Comparison of ENCODE assay signal across 8 cellular contexts in genomic region chr15:74134387-74135027, GRCh38. TPM values are rescaled to one million over a fixed set of nuclear protein-coding genes. Genes with fewer than 3 reads are reported as not detected.
DNase-seq lines count a peak whose midpoint lies in the region; ATAC-seq and TF ChIP-seq lines count a peak whose summit lies in the region.

No MANE protein-coding gene starts in this region.

- H3K27me3 Mint-ChIP-seq in HFFc6 (ENCODE audit: insufficient read depth): peaks cover 44% of the 10 kb centered on the region
- H3K27me3 Mint-ChIP-seq in mesothelial cell of epicardium (ENCODE audit: low read depth): peaks cover 96% of the 10 kb centered on the region
- peaks cover 93 to 96% (median 94%) of the 10 kb centered on the region in 3 donors for H3K27me3 Mint-ChIP-seq in CD14-positive monocyte (ENCODE audit: low read depth in 3 of 3)

- H3K27ac Mint-ChIP-seq in HFFc6: no peak overlapping the region
- H3K27ac Mint-ChIP-seq in mesothelial cell of epicardium: no peak overlapping the region
- no peak overlapping the region for H3K27ac Mint-ChIP-seq in CD14-positive monocyte

- H3K4me3 Mint-ChIP-seq in HFFc6 (no peak overlapping the region), mesothelial cell of epicardium (peak overlapping the region; percentile 15), CD14-positive monocyte (peak overlapping the region in 1 of 2 donors; percentile 89)

- WGBS in lower leg skin, 2 donors: 15 to 41% methylated on average over 27 to 42 of the region's 53 CpGs

- H3K9me3 Mint-ChIP-seq in HFFc6 (peaks cover 3% of the 10 kb centered on the region; the same call in 1 of the 2 replicates), mesothelial cell of epicardium (no peaks in the 10 kb centered on the region), CD14-positive monocyte (peaks cover 0 to 26% (median 10%) of the 10 kb centered on the region in 7 donors)

- TF ChIP-seq POLR2A in lower leg skin (IDR thresholded peaks at IDR 0.05): no peak

- intact Hi-C loops in lower leg skin (cut with DNase I; ENCODE audit: low total_unique reads): no loop called here
- intact Hi-C loops in CD14-positive monocyte (cut with micrococcal nuclease): no loop called here

- H3K36me3 Mint-ChIP-seq in HFFc6 (ENCODE audit: low read depth): no peaks in the 10 kb centered on the region
- peaks cover 2% of the 10 kb centered on the region for H3K36me3 Mint-ChIP-seq in mesothelial cell of epicardium
- H3K36me3 Mint-ChIP-seq in CD14-positive monocyte: peaks cover 4 to 6% of the 10 kb centered on the region in 2 donors

- H3K4me1 Mint-ChIP-seq in HFFc6 (ENCODE audit: low read depth) (peaks cover 21% of the 10 kb centered on the region), mesothelial cell of epicardium (peaks cover 42% of the 10 kb centered on the region), CD14-positive monocyte (peaks cover 21% of the 10 kb centered on the region)

- TF ChIP-seq CTCF in HFFc6 (IDR thresholded peaks at IDR 0.05) (peak; percentile 66), choroid plexus epithelial cell (conservative IDR thresholded peaks at IDR 0.05; ENCODE audit: low read depth, low read length) (peak; percentile 38), mesothelial cell of epicardium (IDR thresholded peaks at IDR 0.05; ENCODE audit: unreplicated experiment) (no peak), lower leg skin (IDR thresholded peaks at IDR 0.05) (no peak), CD14-positive monocyte (IDR thresholded peaks at IDR 0.05) (no peak)

- ATAC-seq in HG03039 (IDR thresholded peaks at IDR 0.05; ENCODE audit: unreplicated experiment): no peak
- no peak for ATAC-seq in GM18909 (IDR thresholded peaks at IDR 0.05; ENCODE audit: poor library complexity, unreplicated experiment)

- DNase-seq in AG20443 (ENCODE audit: low spot score) (peak; percentile 71), HFFc6 (peak; percentile 16), choroid plexus epithelial cell (ENCODE audit: low read depth) (no peak), mesothelial cell of epicardium (ENCODE audit: low spot score in 2 of 2, unreplicated experiment in 2 of 2) (no peak), lower leg skin (ENCODE audit: low spot score in 2 of 2) (no peak), CD14-positive monocyte (ENCODE audit: low spot score) (no peak)

- H3K4me3 ChIP-seq in choroid plexus epithelial cell (ENCODE audit: low read depth, low read length): no peak overlapping the region
- H3K4me3 ChIP-seq in lower leg skin (ENCODE audit: low read depth, poor library complexity, severe bottlenecking): no peak overlapping the region

RNA-seq across cellular contexts. Expression of gene ISLR2, which starts 4.1 kb away (rescaled TPM):
- total RNA-seq in HFFc6 (2021; fragmentation: NEBNext Ultra II Directional; extraction: Animal tissue kit (Norgen Biotek cat#: 25700)): under 1 TPM in 1 of 6 experiments, not detected in 5; 0.07 TPM
- total RNA-seq in mesothelial cell of epicardium: 1.3 to 1.9 TPM (median 1.4 TPM) in 3 replicates
- under 1 TPM in 3 of 4 donors, not detected in 1; 0.17 to 0.91 (median 0.39) TPM for total RNA-seq in lower leg skin
- polyA plus RNA-seq in CD14-positive monocyte: not detected

RNA-seq across cellular contexts. Expression of gene ISLR, which starts 39.0 kb away (rescaled TPM):
- total RNA-seq in HFFc6 (2021; fragmentation: NEBNext Ultra II Directional; extraction: Animal tissue kit (Norgen Biotek cat#: 25700)): 1 to 10 TPM; 1.7 to 6.3 (median 1.9) TPM
- total RNA-seq in mesothelial cell of epicardium: 59.8 to 66.8 TPM (median 64.9 TPM) in 3 replicates
- total RNA-seq in lower leg skin: 10 to 100 TPM; 23.4 to 41.3 (median 26.1) TPM
- polyA plus RNA-seq in CD14-positive monocyte: not detected

RNA-seq across cellular contexts. Expression of gene GOLGA6A, which starts 52.2 kb away (rescaled TPM):
- total RNA-seq in HFFc6 (2021; fragmentation: NEBNext Ultra II Directional; extraction: Animal tissue kit (Norgen Biotek cat#: 25700)): not detected
- total RNA-seq in mesothelial cell of epicardium: 0.20 to 0.94 TPM (median 0.29 TPM) in 3 replicates
- 1 to 10 TPM in 1 of 4 donors, under 1 TPM in 1, not detected in 2; 0.23 to 2.2 TPM for total RNA-seq in lower leg skin
- polyA plus RNA-seq in CD14-positive monocyte: not detected

Comparison
In these comparisons a context has a peak if more than half of its experiments do, and no peak if none do; other contexts are left out.
1. DNase-seq: peak in AG20443 (single experiment) and HFFc6 (single experiment); none in choroid plexus epithelial cell (single experiment), mesothelial cell of epicardium (0 of 2), lower leg skin (0 of 2) and CD14-positive monocyte (single experiment).
2. CTCF ChIP-seq: peak in HFFc6 (single experiment) and choroid plexus epithelial cell (single experiment); none in mesothelial cell of epicardium (single experiment), lower leg skin (0 of 3) and CD14-positive monocyte (single experiment).